ENCODE assay signal across 22 cellular contexts in genomic region chr6:166398348-166398747, GRCh38. TPM values are rescaled to one million over a fixed set of nuclear protein-coding genes. Genes with fewer than 3 reads are reported as not detected.
DNase-seq lines count a peak whose midpoint lies in the region; ATAC-seq and TF ChIP-seq lines count a peak whose summit lies in the region.
"Had no signal": no experiment of that assay in that cellular context is flagged by ENCODE, and none has a peak within 500 bp of the region (broad histone marks: within the 10 kb centered on the region; RNA-seq: fewer than 3 reads in every experiment).

No MANE protein-coding gene starts in this region.

- no peak overlapping the region for H3K27ac Mint-ChIP-seq in natural killer cell treated with Interleukin-12 subunit alpha and Interleukin-12 subunit beta and Interleukin-15 and Interleukin-18, amount 100 ng/mL, for 72 hours
- H3K27ac Mint-ChIP-seq in natural killer cell, result no peak overlapping the region

- peak; percentile 10 for DNase-seq in natural killer cell treated with Interleukin-12 subunit alpha and Interleukin-12 subunit beta and Interleukin-15 and Interleukin-18, amount 100 ng/mL, for 72 hours (ENCODE audit: low spot score)
- DNase-seq in natural killer cell (no peak), ecto neural progenitor cell (ENCODE audit: low spot score) (peak; percentile 8), neuronal stem cell (ENCODE audit: low spot score) (no peak), NCI-H82 treated with DMSO at 0.1 percent for 48 hours (lab: John Stamatoyannopoulos, UW; ENCODE audit: unreplicated experiment) (no peak), mesenchymal stem cell (no peak)
- DNase-seq: 8988T; ACHN; AML-193; BE2C; C1 segment of cervical spinal cord; CD8-positive, alpha-beta memory T cell; DMS 273 treated with DMSO at 0.1 percent for 48 hours; DMS79; EL; GDM1; H7; HCEC 1CT had no signal

- no peaks in the 10 kb centered on the region for H3K27me3 ChIP-seq in neuronal stem cell (ENCODE audit: control insufficient read depth in 3 of 3, insufficient read depth in 3 of 3, low read depth in 1 of 3, low read length in 3 of 3)
- H3K27me3 ChIP-seq in mesenchymal stem cell (ENCODE audit: control insufficient read depth in 1 of 2, insufficient read depth in 1 of 2, low read length in 2 of 2), result peaks cover 18 to 47% of the 10 kb centered on the region in 2 experiments
- H3K27me3 ChIP-seq: BE2C had no signal

- H3K4me2 ChIP-seq in neuronal stem cell (ENCODE audit: insufficient read depth, low read length, poor library complexity, severe bottlenecking) (no peak overlapping the region), mesenchymal stem cell (ENCODE audit: low read length, poor library complexity, severe bottlenecking) (no peak overlapping the region)
- H3K4me2 ChIP-seq: A549 had no signal

- no peak overlapping the region for H4K8ac ChIP-seq in neuronal stem cell (ENCODE audit: low read depth, low read length)
- no peak overlapping the region for H4K8ac ChIP-seq in mesenchymal stem cell (ENCODE audit: low read length)

- peaks cover 10 to 19% of the 10 kb centered on the region in 2 donors for H3K27me3 Mint-ChIP-seq in natural killer cell treated with Interleukin-12 subunit alpha and Interleukin-12 subunit beta and Interleukin-15 and Interleukin-18, amount 100 ng/mL, for 72 hours
- H3K27me3 Mint-ChIP-seq in natural killer cell (ENCODE audit: low read depth in 2 of 2), result peaks cover 6 to 11% of the 10 kb centered on the region in 2 donors

- H2BK12ac ChIP-seq in neuronal stem cell (ENCODE audit: low read length) (no peak overlapping the region), mesenchymal stem cell (ENCODE audit: low read length in 2 of 2) (no peak overlapping the region)

- H3K18ac ChIP-seq in neuronal stem cell (ENCODE audit: low read length) (no peak overlapping the region), mesenchymal stem cell (ENCODE audit: low read depth in 1 of 2, low read length in 2 of 2) (no peak overlapping the region)

- CTCF ChIA-PET in HEK293 (lab: Yijun Ruan, JAX), result interaction anchor here (0.9 to 6.9 kb wide), 7 partner anchors 10 to 342 kb away, joined by 3 to 94 read pairs (median 27); no protein-coding TSS in a partner anchor

- peaks cover 5% of the 10 kb centered on the region for H3K4me1 ChIP-seq in HEK293 (ENCODE audit: control insufficient read depth, insufficient read depth, low read length)
- no peaks in the 10 kb centered on the region for H3K4me1 ChIP-seq in neuronal stem cell (ENCODE audit: control insufficient read depth in 2 of 2, insufficient read depth in 1 of 2, low read depth in 1 of 2, low read length in 2 of 2)
- peaks cover 3% of the 10 kb centered on the region for H3K4me1 ChIP-seq in mesenchymal stem cell (ENCODE audit: control insufficient read depth, insufficient read depth, low read depth, low read length)
- H3K4me1 ChIP-seq: A549 had no signal

- H3K4ac ChIP-seq in neuronal stem cell (ENCODE audit: low read length) (no peak overlapping the region), mesenchymal stem cell (ENCODE audit: low read depth in 1 of 2, low read length in 2 of 2) (no peak overlapping the region)

- H3K36me3 Mint-ChIP-seq in natural killer cell treated with Interleukin-12 subunit alpha and Interleukin-12 subunit beta and Interleukin-15 and Interleukin-18, amount 100 ng/mL, for 72 hours, result no peaks in the 10 kb centered on the region
- H3K36me3 Mint-ChIP-seq in natural killer cell, result no peaks in the 10 kb centered on the region

- no CpG with 5 or more reads among the region's 3 CpGs for WGBS in neuronal stem cell (ENCODE audit: extremely low coverage in 2 of 2, insufficient read length in 2 of 2, insufficient replicate concordance in 1 of 2), 2 donors
- WGBS in mesenchymal stem cell, result 91% methylated on average over 3 of the region's 3 CpGs

- no peak overlapping the region for H3K23ac ChIP-seq in neuronal stem cell (ENCODE audit: low read depth, low read length, poor library complexity)
- no peak overlapping the region for H3K23ac ChIP-seq in mesenchymal stem cell (ENCODE audit: low read length in 2 of 2)

- no peak for ATAC-seq in natural killer cell treated with Interleukin-12 subunit alpha and Interleukin-12 subunit beta and Interleukin-15 and Interleukin-18, amount 100 ng/mL, for 72 hours
- no peak for ATAC-seq in natural killer cell
- ATAC-seq in HG03039 (IDR thresholded peaks at IDR 0.05; ENCODE audit: unreplicated experiment), result no peak
- ATAC-seq: A549, GM12878 had no signal

- POLR2A ChIA-PET in HEK293 (lab: Yijun Ruan, JAX), result no interaction called here

- H2AFZ ChIP-seq in neuronal stem cell (ENCODE audit: low read length) (peak overlapping the region; percentile 57), mesenchymal stem cell (ENCODE audit: low read depth, low read length) (no peak overlapping the region)

- H3K4me1 Mint-ChIP-seq in natural killer cell treated with Interleukin-12 subunit alpha and Interleukin-12 subunit beta and Interleukin-15 and Interleukin-18, amount 100 ng/mL, for 72 hours (ENCODE audit: low read depth in 2 of 2), result peaks cover 0 to 6% of the 10 kb centered on the region in 2 donors
- H3K4me1 Mint-ChIP-seq in natural killer cell, result peaks cover 0 to 16% of the 10 kb centered on the region in 2 donors

- no peaks in the 10 kb centered on the region for H3K9me3 Mint-ChIP-seq in natural killer cell treated with Interleukin-12 subunit alpha and Interleukin-12 subunit beta and Interleukin-15 and Interleukin-18, amount 100 ng/mL, for 72 hours
- H3K9me3 Mint-ChIP-seq in natural killer cell, result no peaks in the 10 kb centered on the region

- TF ChIP-seq CTCF in natural killer cell (IDR thresholded peaks at IDR 0.05), result no peak
- TF ChIP-seq CTCF in HEK293 (tag by site-specific recombination; IDR thresholded peaks at IDR 0.05), result no peak

- H3K14ac ChIP-seq in neuronal stem cell (ENCODE audit: low read length) (no peak overlapping the region), mesenchymal stem cell (ENCODE audit: low read length in 2 of 2) (no peak overlapping the region)

- H3K4me3 ChIP-seq in HEK293 (ENCODE audit: low read depth, low read length) (no peak overlapping the region), neuronal stem cell (ENCODE audit: low read length in 2 of 2) (no peak overlapping the region), mesenchymal stem cell (ENCODE audit: insufficient read depth in 1 of 2, low read depth in 1 of 2, low read length in 2 of 2) (no peak overlapping the region)
- H3K4me3 ChIP-seq: A549, GM12878 had no signal

- no peak overlapping the region for H2BK15ac ChIP-seq in neuronal stem cell (ENCODE audit: low read length)
- H2BK15ac ChIP-seq in mesenchymal stem cell (ENCODE audit: low read depth, poor library complexity, severe bottlenecking), result no peak overlapping the region

- H2BK120ac ChIP-seq in neuronal stem cell (ENCODE audit: low read depth, low read length) (no peak overlapping the region), mesenchymal stem cell (ENCODE audit: low read depth, low read length) (no peak overlapping the region)

- no peak overlapping the region for H3K4me3 Mint-ChIP-seq in natural killer cell treated with Interleukin-12 subunit alpha and Interleukin-12 subunit beta and Interleukin-15 and Interleukin-18, amount 100 ng/mL, for 72 hours
- H3K4me3 Mint-ChIP-seq in natural killer cell, result no peak overlapping the region

- H4K91ac ChIP-seq in neuronal stem cell (ENCODE audit: low read depth, low read length, poor library complexity) (no peak overlapping the region), mesenchymal stem cell (ENCODE audit: low read length) (no peak overlapping the region)

- H2AK5ac ChIP-seq in neuronal stem cell (ENCODE audit: low read depth, low read length), result no peak overlapping the region
- H2AK5ac ChIP-seq in mesenchymal stem cell (ENCODE audit: low read length, severe bottlenecking), result no peak overlapping the region

- no peak overlapping the region for H2BK5ac ChIP-seq in neuronal stem cell (ENCODE audit: low read length)
- no peak overlapping the region for H2BK5ac ChIP-seq in mesenchymal stem cell (ENCODE audit: low read depth, low read length, poor library complexity, severe bottlenecking)

- no peak overlapping the region for H3K9ac ChIP-seq in neuronal stem cell (ENCODE audit: low read depth, low read length, poor library complexity)
- no peak overlapping the region for H3K9ac ChIP-seq in mesenchymal stem cell (ENCODE audit: low read length)

- intact Hi-C loops in natural killer cell (cut with micrococcal nuclease), result no loop called here

- H3K9me3 ChIP-seq in HEK293 (ENCODE audit: control insufficient read depth, insufficient read depth, low read depth, low read length) (no peaks in the 10 kb centered on the region), neuronal stem cell (replicated peaks in 1 of 2; ENCODE audit: control insufficient read depth in 2 of 2, insufficient read depth in 1 of 2, low read depth in 1 of 2, low read length in 2 of 2) (peaks cover 0 to 3% of the 10 kb centered on the region in 2 donors), mesenchymal stem cell (ENCODE audit: control insufficient read depth, low read length) (no peaks in the 10 kb centered on the region)
- H3K9me3 ChIP-seq: A549, BE2C had no signal

- no peaks in the 10 kb centered on the region for H3K36me3 ChIP-seq in HEK293 (ENCODE audit: control insufficient read depth in 2 of 2, insufficient read depth in 1 of 2, low read length in 2 of 2)
- H3K36me3 ChIP-seq in neuronal stem cell (replicated peaks in 1 of 2; ENCODE audit: control insufficient read depth in 2 of 2, insufficient read depth in 2 of 2, low read length in 2 of 2), result no peaks in the 10 kb centered on the region
- no peaks in the 10 kb centered on the region for H3K36me3 ChIP-seq in mesenchymal stem cell (ENCODE audit: control insufficient read depth in 1 of 2, insufficient read depth in 2 of 2, low read depth in 1 of 2, low read length in 2 of 2)
- H3K36me3 ChIP-seq: BE2C had no signal

- H3K79me1 ChIP-seq in neuronal stem cell (ENCODE audit: low read depth, low read length) (no peaks in the 10 kb centered on the region), mesenchymal stem cell (replicated peaks; ENCODE audit: low read length, poor library complexity, severe bottlenecking) (no peaks in the 10 kb centered on the region)

- no peak overlapping the region for H3K27ac ChIP-seq in HEK293 (ENCODE audit: extremely low read depth, low read depth, low read length)
- no peak overlapping the region for H3K27ac ChIP-seq in neuronal stem cell (replicated peaks; ENCODE audit: low read length)
- H3K27ac ChIP-seq in mesenchymal stem cell (ENCODE audit: low read length, poor library complexity, severe bottlenecking), result no peak overlapping the region
- H3K27ac ChIP-seq: A549 had no signal

RNA-seq across cellular contexts. Expression of gene MPC1, which starts 15.6 kb away (rescaled TPM):
- 10 to 100 TPM; 11.5 to 30.4 TPM for total RNA-seq in natural killer cell treated with Interleukin-12 subunit alpha and Interleukin-12 subunit beta and Interleukin-15 and Interleukin-18, amount 100 ng/mL, for 72 hours
- 10 to 100 TPM; 26.3 to 31.1 (median 30.4) TPM for total RNA-seq in natural killer cell
- 20.2 TPM for polyA plus RNA-seq in neuronal stem cell (2013, experiment 1 of 2)
- 21.1 TPM for polyA plus RNA-seq in neuronal stem cell (2013, experiment 2 of 2)
- polyA plus RNA-seq in mesenchymal stem cell (2013, experiment 1 of 2), result 37.8 TPM
- polyA plus RNA-seq in mesenchymal stem cell (2013, experiment 2 of 2), result 40.1 TPM

RNA-seq across cellular contexts. Expression of gene SFT2D1, which starts 56.0 kb away (rescaled TPM):
- total RNA-seq in natural killer cell treated with Interleukin-12 subunit alpha and Interleukin-12 subunit beta and Interleukin-15 and Interleukin-18, amount 100 ng/mL, for 72 hours, result 10 to 100 TPM; 40.7 to 67.5 TPM
- total RNA-seq in natural killer cell, result 10 to 100 TPM; 32.8 to 44.7 (median 33.5) TPM
- 48.2 TPM for polyA plus RNA-seq in neuronal stem cell (2013, experiment 1 of 2)
- polyA plus RNA-seq in neuronal stem cell (2013, experiment 2 of 2), result 48.4 TPM
- 57.5 TPM for polyA plus RNA-seq in mesenchymal stem cell (2013, experiment 1 of 2)
- polyA plus RNA-seq in mesenchymal stem cell (2013, experiment 2 of 2), result 62.7 TPM

Comparison
In these comparisons a context has a peak if more than half of its experiments do, and no peak if none do; other contexts are left out.
1. DNase-seq: peak in natural killer cell treated with Interleukin-12 subunit alpha and Interleukin-12 subunit beta and Interleukin-15 and Interleukin-18, amount 100 ng/mL, for 72 hours (single experiment) and ecto neural progenitor cell (single experiment); none in natural killer cell (single experiment), neuronal stem cell (single experiment), NCI-H82 treated with DMSO at 0.1 percent for 48 hours (single experiment) and mesenchymal stem cell (single experiment).